12 cellular contexts compared by ENCODE assay signal in genomic region chr3:142029052-142029642, GRCh38.
DNase-seq lines count a peak whose midpoint lies in the region; ATAC-seq and TF ChIP-seq lines count a peak whose summit lies in the region.
"Had no signal": no experiment of that assay in that cellular context is flagged by ENCODE, and none has a peak within 500 bp of the region (broad histone marks: within the 10 kb centered on the region; RNA-seq: fewer than 3 reads in every experiment).

No MANE protein-coding gene starts in this region.

- TF ChIP-seq CTCF in DND-41 (IDR thresholded peaks at IDR 0.05; ENCODE audit: borderline replicate concordance, extremely low read depth, low read length, poor library complexity, severe bottlenecking) (no peak), GM23338 (conservative IDR thresholded peaks at IDR 0.05; ENCODE audit: low read depth in 2 of 2) (no peak), OCI-LY7 (conservative IDR thresholded peaks at IDR 0.05; ENCODE audit: low read length) (no peak), left lung (IDR thresholded peaks at IDR 0.05) (no peak)

- no peaks in the 10 kb centered on the region for H3K9me2 ChIP-seq in GM23338 (ENCODE audit: insufficient read depth)
- H3K9me2 ChIP-seq in OCI-LY7 (ENCODE audit: insufficient read depth, low read length), result no peaks in the 10 kb centered on the region

- no peaks in the 10 kb centered on the region for H4K20me1 ChIP-seq in DND-41 (ENCODE audit: insufficient read depth, low read length)
- H4K20me1 ChIP-seq in GM23338 (replicated peaks; ENCODE audit: insufficient read depth), result no peaks in the 10 kb centered on the region
- H4K20me1 ChIP-seq in OCI-LY7 (ENCODE audit: insufficient read depth, low read length), result no peaks in the 10 kb centered on the region

- no TSS peak for BruUV-seq in OCI-LY7 (replicated peaks; lab: Mats Ljungman, UMichigan)

- CTCF ChIA-PET in OCI-LY7 (lab: Charles Lee; ENCODE audit: unreplicated experiment), result interaction anchor here (0.6 kb wide), 1 partner anchor 137 kb away, joined by 3 read pairs; no protein-coding TSS in a partner anchor

- peak overlapping the region; percentile 76; the same call in 1 of the 2 replicates for H3K27ac Mint-ChIP-seq in GM23338
- peak overlapping the region in 6 of 10 donors; percentile 1 to 62 (median 25) for H3K27ac Mint-ChIP-seq in naive thymus-derived CD8-positive, alpha-beta T cell

- H3K27me3 Mint-ChIP-seq in GM23338 (ENCODE audit: insufficient read depth, low read depth, poor library complexity), result no peaks in the 10 kb centered on the region
- H3K27me3 Mint-ChIP-seq in naive thymus-derived CD8-positive, alpha-beta T cell, result no peaks in the 10 kb centered on the region
- H3K27me3 Mint-ChIP-seq: CD4-positive, CD25-positive, alpha-beta regulatory T cell had no signal

- peaks cover 18% of the 10 kb centered on the region; the same call in 2 of the 3 replicates for H3K4me1 Mint-ChIP-seq in GM23338
- H3K4me1 Mint-ChIP-seq in naive thymus-derived CD8-positive, alpha-beta T cell, result peaks cover 10 to 33% (median 31%) of the 10 kb centered on the region in 4 donors

- peaks cover 9% of the 10 kb centered on the region for H3K36me3 Mint-ChIP-seq in GM23338 (ENCODE audit: low read depth)
- H3K36me3 Mint-ChIP-seq in naive thymus-derived CD8-positive, alpha-beta T cell, result peaks cover 0 to 3% (median 3%) of the 10 kb centered on the region in 3 donors

- H3K36me3 ChIP-seq in DND-41 (ENCODE audit: insufficient read depth, low read length) (peaks cover 12% of the 10 kb centered on the region), GM23338 (ENCODE audit: insufficient read depth) (no peaks in the 10 kb centered on the region), OCI-LY7 (ENCODE audit: insufficient read depth, low read length) (peaks cover 30% of the 10 kb centered on the region), left lung (no peaks in the 10 kb centered on the region)
- H3K36me3 ChIP-seq: brain microvascular endothelial cell had no signal

- no peaks in the 10 kb centered on the region for H3K27me3 ChIP-seq in DND-41 (ENCODE audit: insufficient read depth, low read length, poor library complexity)
- H3K27me3 ChIP-seq in GM23338 (ENCODE audit: insufficient read depth), result no peaks in the 10 kb centered on the region
- no peaks in the 10 kb centered on the region for H3K27me3 ChIP-seq in left lung
- H3K27me3 ChIP-seq: brain microvascular endothelial cell had no signal

- peak overlapping the region; percentile 78; the same call in 1 of the 2 replicates for H3K9ac ChIP-seq in DND-41 (ENCODE audit: low read depth, low read length)

- POLR2A ChIA-PET in OCI-LY7 (lab: Charles Lee), result interaction anchor here (0.6 to 2.2 kb wide), 18 partner anchors 9 to 548 kb away, joined by 3 to 11 read pairs (median 5); no protein-coding TSS in a partner anchor
- POLR2A ChIA-PET in naive thymus-derived CD8-positive, alpha-beta T cell (lab: Charles Lee), result interaction anchor here (1.3 kb wide), 1 partner anchor 973 kb away, joined by 5 read pairs; the partner anchor contains the start of gene U2SURP

- H3K9me3 ChIP-seq in DND-41 (ENCODE audit: insufficient read depth, low read length, severe bottlenecking) (no peaks in the 10 kb centered on the region), OCI-LY7 (ENCODE audit: low read length) (peaks cover 9% of the 10 kb centered on the region; the same call in 1 of the 2 replicates), left lung (no peaks in the 10 kb centered on the region)

- no peak overlapping the region for H3K4me3 Mint-ChIP-seq in GM23338
- H3K4me3 Mint-ChIP-seq in naive thymus-derived CD8-positive, alpha-beta T cell, result peak overlapping the region in 4 of 10 donors; percentile 6 to 52 (median 22)

- H3F3A ChIP-seq in GM23338 (replicated peaks; ENCODE audit: low read depth), result no peaks in the 10 kb centered on the region

- H3K9me3 Mint-ChIP-seq in GM23338, result no peaks in the 10 kb centered on the region
- H3K9me3 Mint-ChIP-seq in naive thymus-derived CD8-positive, alpha-beta T cell, result no peaks in the 10 kb centered on the region
- H3K9me3 Mint-ChIP-seq: CD4-positive, CD25-positive, alpha-beta regulatory T cell had no signal

- H3K79me2 ChIP-seq in DND-41 (ENCODE audit: insufficient read depth, low read length) (peaks cover 78% of the 10 kb centered on the region), GM23338 (replicated peaks; ENCODE audit: insufficient read depth) (peaks cover 39% of the 10 kb centered on the region), OCI-LY7 (ENCODE audit: insufficient read depth, low read depth, low read length) (peaks cover 59% of the 10 kb centered on the region)

- no peak for ATAC-seq in DND-41 (ENCODE audit: insufficient read depth, low read depth)
- no peak for ATAC-seq in GM23338
- no peak for ATAC-seq in naive thymus-derived CD8-positive, alpha-beta T cell
- no peak for ATAC-seq in left lung
- ATAC-seq in GM19452 (IDR thresholded peaks at IDR 0.05; ENCODE audit: unreplicated experiment), result no peak

- intact Hi-C loops in OCI-LY7 (cut with micrococcal nuclease; ENCODE audit: unreplicated experiment), result loop anchor here (2.0 to 10.0 kb wide), 4 partner anchors 68 to 1946 kb away; partner anchors contain the start of genes DIPK2A, RNF7 and U2SURP
- intact Hi-C loops in left lung (cut with DNase I), result no loop called here

- H3K4me1 ChIP-seq in DND-41 (ENCODE audit: insufficient read depth, low read length), result peaks cover 53% of the 10 kb centered on the region
- peaks cover 24% of the 10 kb centered on the region for H3K4me1 ChIP-seq in GM23338 (ENCODE audit: insufficient read depth)
- H3K4me1 ChIP-seq in OCI-LY7 (ENCODE audit: insufficient read depth, low read length, poor library complexity, severe bottlenecking), result peaks cover 49% of the 10 kb centered on the region
- H3K4me1 ChIP-seq in left lung, result peaks cover 8 to 30% of the 10 kb centered on the region in 2 donors

- DNase-seq in DND-41, result no peak
- DNase-seq in GM23338 (ENCODE audit: low spot score), result no peak
- peak; percentile 54 for DNase-seq in OCI-LY7 (ENCODE audit: low spot score)
- no peak for DNase-seq in naive thymus-derived CD8-positive, alpha-beta T cell
- DNase-seq in T1000 (lab: John Stamatoyannopoulos, UW), result no peak
- no peak for DNase-seq in left lung
- DNase-seq in mucosa of gallbladder (ENCODE audit: low spot score), result no peak
- DNase-seq: activated CD4-positive, alpha-beta T cell treated with anti-CD3 and anti-CD28 coated beads, Interleukin-2, amount 50 U/mL, for 48 hours; NK-92 treated with Interleukin-12 subunit alpha and Interleukin-12 subunit beta, amount 100 ng/mL, for 24 hours had no signal

- peak overlapping the region; percentile 94 for H3K27ac ChIP-seq in DND-41 (ENCODE audit: low read length)
- H3K27ac ChIP-seq in GM23338 (ENCODE audit: low read depth), result peak overlapping the region; percentile 10; the same call in 1 of the 2 replicates
- H3K27ac ChIP-seq in OCI-LY7 (ENCODE audit: low read depth, low read length, poor library complexity, severe bottlenecking), result peak overlapping the region; percentile 80
- H3K27ac ChIP-seq in left lung, result peak overlapping the region in 1 of 2 donors; percentile 7
- H3K27ac ChIP-seq: brain microvascular endothelial cell had no signal

- H3K4me3 ChIP-seq in DND-41 (ENCODE audit: low read depth in 1 of 2, low read length in 2 of 2) (peak overlapping the region in 1 of 2 experiments; percentile 92; a peak in 1 of 4 replicates), GM23338 (0 out of 2 replicates have a peak overlapping the region, but pooled peaks have one; percentile 62), OCI-LY7 (ENCODE audit: low read depth, low read length, poor library complexity, severe bottlenecking) (peak overlapping the region; percentile 84), left lung (no peak overlapping the region)

- peak overlapping the region; percentile 20; the same call in 1 of the 2 replicates for H2AFZ ChIP-seq in DND-41 (ENCODE audit: low read depth, low read length)
- no peak overlapping the region for H2AFZ ChIP-seq in GM23338
- peak overlapping the region; percentile 13; the same call in 1 of the 2 replicates for H2AFZ ChIP-seq in OCI-LY7 (ENCODE audit: low read length)

- H3K4me2 ChIP-seq in DND-41 (ENCODE audit: insufficient read depth, low read length) (peak overlapping the region; percentile 70), GM23338 (0 out of 2 replicates have a peak overlapping the region, but pooled peaks have one; percentile 0), OCI-LY7 (ENCODE audit: low read length) (peak overlapping the region; percentile 95)

TF ChIP-seq in GM23338, 12 proteins besides CTCF, POLR2A, EP300 and RAD21 (continues in another document):
- no peak for TF ChIP-seq EZH2phosphoT487 (IDR thresholded peaks at IDR 0.05; ENCODE audit: unreplicated experiment)

Comparison
In these comparisons a context has a peak if more than half of its experiments do, and no peak if none do; other contexts are left out.
1. H3K4me2 ChIP-seq: peak in every context shown above with its lines; median percentile 95 in OCI-LY7; 70 in DND-41; 0 in GM23338.
2. H3K4me3 ChIP-seq: peak in GM23338 (single experiment) and OCI-LY7 (single experiment); none in left lung (0 of 2).